In genomic region chr14:81198651-81199050, GRCh38 we compare ENCODE assay signal across 24 cellular contexts.
"Had no signal": no experiment of that assay in that cellular context is flagged by ENCODE, and none has a peak within 500 bp of the region (broad histone marks: within the 10 kb centered on the region; RNA-seq: fewer than 3 reads in every experiment).

No MANE protein-coding gene starts in this region.

- DNase-seq: IMR-90, Karpas-422, KG1, MG63, NCI-H1092, NCI-H1105 treated with DMSO at 0.1 percent for 48 hours, NCI-H1417 treated with DMSO at 0.1 percent for 48 hours, NCI-H146, NCI-H1694 treated with DMSO at 0.1 percent for 48 hours, NCI-H1930, NCI-H2081, NCI-H2107, NCI-H226, NCI-H446, NCI-H510A, NCI-H524 treated with DMSO at 0.1 percent for 48 hours, NCI-H69, NCI-H774, Right ventricle myocardium superior, RPMI8226, SIG-M5 had no signal

- H3K4me3 ChIP-seq: MG63, SJSA1, SK-N-MC had no signal

- H3K27ac ChIP-seq: SJSA1, SK-N-MC had no signal

- H3K4me1 ChIP-seq: SJSA1 had no signal

- FAIRE-seq: RCC 7860 had no signal

- H3K9me3 ChIP-seq: MG63, SJSA1 had no signal
